Comparison of ENCODE assay signal across 1 cellular context in genomic region chr17:74569001-74569391, GRCh38.
TF ChIP-seq lines count a peak whose summit lies in the region.

No MANE protein-coding gene starts in this region.

TF ChIP-seq in A549, 52 proteins besides CTCF, POLR2A, EP300 and RAD21 (continued from another document):
- TF ChIP-seq ATOH8 (CRISPR knock-in tag; IDR thresholded peaks at IDR 0.05; ENCODE audit: low read depth) (no peak), TFCP2L1 (CRISPR knock-in tag; IDR thresholded peaks at IDR 0.05) (no peak), SREBF2 (IDR thresholded peaks at IDR 0.05) (no peak), JUNB (IDR thresholded peaks at IDR 0.05) (no peak), CBX8 (IDR thresholded peaks at IDR 0.05) (no peak), FOXS1 (CRISPR knock-in tag; IDR thresholded peaks at IDR 0.05) (no peak)
